Comparison of ENCODE assay signal across 8 cellular contexts in genomic region chr7:98107313-98107691, GRCh38. TPM values are rescaled to one million over a fixed set of nuclear protein-coding genes. Genes with fewer than 3 reads are reported as not detected.
DNase-seq lines count a peak whose midpoint lies in the region; ATAC-seq and TF ChIP-seq lines count a peak whose summit lies in the region.

No MANE protein-coding gene starts in this region.

- intact Hi-C loops in natural killer cell (cut with micrococcal nuclease), result loop anchor here (2.0 kb wide), 2 partner anchors 25 to 87 kb away; no protein-coding TSS in a partner anchor

- CTCF ChIA-PET in HEK293 (lab: Yijun Ruan, JAX) (interaction anchor here (0.7 to 7.4 kb wide), 5 partner anchors 12 to 122 kb away, joined by 3 to 78 read pairs (median 5); no protein-coding TSS in a partner anchor), T-cell (lab: Charles Lee) (interaction anchor here (0.8 to 1.1 kb wide), 3 partner anchors 24 to 61 kb away, joined by 3 to 4 read pairs (median 3); no protein-coding TSS in a partner anchor)

- H3K4me1 ChIP-seq in HEK293 (ENCODE audit: control insufficient read depth, insufficient read depth, low read length), result peaks cover 21% of the 10 kb centered on the region

- H3K27ac ChIP-seq in HEK293 (ENCODE audit: extremely low read depth, low read depth, low read length), result peak overlapping the region; percentile 84; the same call in 1 of the 2 replicates

- peak overlapping the region in 1 of 2 donors; percentile 73 for H3K27ac Mint-ChIP-seq in T-cell
- peak overlapping the region; percentile 70 to 97 for H3K27ac Mint-ChIP-seq in natural killer cell

- peak in 2 of 4 experiments; percentile 5 for ATAC-seq in T-cell (replicated peaks in 1 of 4)
- ATAC-seq in natural killer cell, result no peak
- no peak for ATAC-seq in HG03520 (IDR thresholded peaks at IDR 0.05; ENCODE audit: unreplicated experiment)

- H3K4me1 Mint-ChIP-seq in T-cell (peaks cover 53 to 57% (median 53%) of the 10 kb centered on the region in 3 donors), natural killer cell (peaks cover 26 to 42% of the 10 kb centered on the region in 2 donors)

- H3K9me3 Mint-ChIP-seq in T-cell (peaks cover 0 to 1% (median 0%) of the 10 kb centered on the region in 3 donors), natural killer cell (no peaks in the 10 kb centered on the region)

- peak; percentile 54 for DNase-seq in COLO668 (lab: John Stamatoyannopoulos, UW; ENCODE audit: unreplicated experiment)
- peak in 4 of 34 experiments; percentile 1 to 6 (median 2) for DNase-seq in T-cell
- peak; percentile 22 for DNase-seq in epithelial cell of esophagus (ENCODE audit: low read depth)
- DNase-seq in natural killer cell, result peak; percentile 17
- DNase-seq in NCI-H2107 treated with DMSO at 0.1 percent for 48 hours (lab: John Stamatoyannopoulos, UW; ENCODE audit: unreplicated experiment), result no peak
- no peak for DNase-seq in AG08395 (ENCODE audit: low spot score)

- no peaks in the 10 kb centered on the region for H3K9me3 ChIP-seq in HEK293 (ENCODE audit: control insufficient read depth, insufficient read depth, low read depth, low read length)

- H3K36me3 ChIP-seq in HEK293 (ENCODE audit: control insufficient read depth in 2 of 2, insufficient read depth in 1 of 2, low read length in 2 of 2), result no peaks in the 10 kb centered on the region

- H3K36me3 Mint-ChIP-seq in T-cell (peaks cover 5% of the 10 kb centered on the region), natural killer cell (no peaks in the 10 kb centered on the region)

- TF ChIP-seq CTCF in HEK293 (tag by site-specific recombination; IDR thresholded peaks at IDR 0.05) (no peak), epithelial cell of esophagus (IDR thresholded peaks at IDR 0.05; ENCODE audit: insufficient read depth, low read depth, low read length, missing control alignments) (no peak), natural killer cell (IDR thresholded peaks at IDR 0.05) (no peak)

- POLR2A ChIA-PET in HEK293 (lab: Yijun Ruan, JAX) (interaction anchor here (0.9 to 1.4 kb wide), 2 partner anchors 13 to 26 kb away, joined by 3 read pairs; no protein-coding TSS in a partner anchor), T-cell (lab: Charles Lee) (interaction anchor here (0.7 to 1.2 kb wide), 2 partner anchors 13 to 14 kb away, joined by 4 read pairs; no protein-coding TSS in a partner anchor)

- peak overlapping the region; percentile 94 to 97 (median 95) for H3K4me3 Mint-ChIP-seq in T-cell
- H3K4me3 Mint-ChIP-seq in natural killer cell, result peak overlapping the region; percentile 95

- peaks cover 4 to 12% of the 10 kb centered on the region in 2 donors for H3K27me3 Mint-ChIP-seq in T-cell
- peaks cover 5 to 6% of the 10 kb centered on the region in 2 donors for H3K27me3 Mint-ChIP-seq in natural killer cell (ENCODE audit: low read depth in 2 of 2)

- H3K4me3 ChIP-seq in HEK293 (ENCODE audit: low read depth, low read length), result peak overlapping the region; percentile 98
- peak overlapping the region; percentile 74 for H3K4me3 ChIP-seq in epithelial cell of esophagus (ENCODE audit: low read length)

TF ChIP-seq in HEK293, 187 proteins besides CTCF, POLR2A, EP300 and RAD21:
- TF ChIP-seq SCRT1 (tag by site-specific recombination; IDR thresholded peaks at IDR 0.05; ENCODE audit: borderline replicate concordance) (peak; percentile 81; the same call in 1 of the 2 replicates), ZNF776 (tag by site-specific recombination; IDR thresholded peaks at IDR 0.05; ENCODE audit: borderline replicate concordance) (no peak), ZNF341 (tag by site-specific recombination; IDR thresholded peaks at IDR 0.05; ENCODE audit: low read depth) (peak; percentile 59), KLF8 (tag by site-specific recombination; IDR thresholded peaks at IDR 0.05) (0 out of 2 replicates have a peak, but pooled peaks have one; percentile 11), SCRT2 (tag by site-specific recombination; IDR thresholded peaks at IDR 0.05) (peak; percentile 95), ZFHX2 (tag by site-specific recombination; conservative IDR thresholded peaks at IDR 0.05) (peak; percentile 3; the same call in 1 of the 2 replicates), ZNF148 (tag by site-specific recombination; IDR thresholded peaks at IDR 0.05; ENCODE audit: borderline replicate concordance) (no peak)
TF ChIP-seq in HEK293: peak in this region for 5.

RNA-seq across cellular contexts. Expression of gene LMTK2, which starts 0.6 kb away (rescaled TPM):
- total RNA-seq in T-cell, result 10 to 100 TPM; 15.4 to 26.8 (median 23.4) TPM
- total RNA-seq in natural killer cell, result 10 to 100 TPM; 18.7 to 33.9 (median 26.6) TPM

Comparison
In these comparisons a context has a peak if more than half of its experiments do, and no peak if none do; other contexts are left out.
1. DNase-seq: peak in COLO668 (single experiment), epithelial cell of esophagus (single experiment) and natural killer cell (single experiment); none in NCI-H2107 treated with DMSO at 0.1 percent for 48 hours (single experiment) and AG08395 (single experiment).